In the genomic region with DNA sequence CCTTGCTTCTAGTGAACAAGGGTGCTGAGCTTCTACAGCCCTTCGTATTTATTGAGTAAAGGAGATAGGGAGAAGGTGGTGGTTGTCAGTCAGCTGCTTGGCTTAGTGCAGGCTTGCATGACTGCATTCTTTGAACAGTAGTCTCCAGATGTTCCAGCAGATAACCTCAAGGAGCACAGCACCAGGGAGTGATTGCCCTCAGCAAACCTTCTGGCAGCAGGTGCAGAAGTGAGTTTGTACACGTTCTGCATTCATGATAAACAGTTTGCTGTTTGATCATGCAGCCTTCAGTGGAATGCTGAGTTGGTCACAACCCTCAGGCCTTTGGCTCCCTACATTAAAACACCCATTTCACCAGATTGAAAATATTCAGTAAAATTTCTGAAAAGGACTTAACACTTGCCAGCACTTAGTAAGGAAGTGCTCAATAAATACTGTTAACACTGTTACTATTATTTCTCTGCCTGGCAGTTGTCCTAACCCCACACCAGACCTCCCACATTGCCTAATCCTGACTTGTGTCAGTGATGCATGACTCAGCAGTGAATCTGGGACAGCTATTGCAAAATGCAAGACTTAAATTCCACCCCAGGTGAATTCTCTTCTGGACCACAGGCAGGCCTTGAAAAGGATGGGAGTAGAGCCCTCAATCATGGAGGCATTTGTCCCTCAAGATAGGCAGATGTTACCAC, we compare ENCODE assay signal across 1 cellular context.
A peak's percentile ranks its signal among the peaks of the same experiment; 100 is the strongest.
TF ChIP-seq lines count a peak whose summit lies in the region.

No MANE protein-coding gene starts in this region.

TF ChIP-seq in HepG2, 621 proteins besides CTCF, POLR2A, EP300 and RAD21 (continued from another document):
- TF ChIP-seq, protein P1, sequence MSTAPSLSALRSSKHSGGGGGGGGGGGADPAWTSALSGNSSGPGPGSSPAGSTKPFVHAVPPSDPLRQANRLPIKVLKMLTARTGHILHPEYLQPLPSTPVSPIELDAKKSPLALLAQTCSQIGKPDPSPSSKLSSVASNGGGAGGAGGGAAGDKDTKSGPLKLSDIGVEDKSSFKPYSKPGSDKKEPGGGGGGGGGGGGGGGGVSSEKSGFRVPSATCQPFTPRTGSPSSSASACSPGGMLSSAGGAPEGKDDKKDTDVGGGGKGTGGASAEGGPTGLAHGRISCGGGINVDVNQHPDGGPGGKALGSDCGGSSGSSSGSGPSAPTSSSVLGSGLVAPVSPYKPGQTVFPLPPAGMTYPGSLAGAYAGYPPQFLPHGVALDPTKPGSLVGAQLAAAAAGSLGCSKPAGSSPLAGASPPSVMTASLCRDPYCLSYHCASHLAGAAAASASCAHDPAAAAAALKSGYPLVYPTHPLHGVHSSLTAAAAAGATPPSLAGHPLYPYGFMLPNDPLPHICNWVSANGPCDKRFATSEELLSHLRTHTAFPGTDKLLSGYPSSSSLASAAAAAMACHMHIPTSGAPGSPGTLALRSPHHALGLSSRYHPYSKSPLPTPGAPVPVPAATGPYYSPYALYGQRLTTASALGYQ (CRISPR knock-in tag; IDR thresholded peaks at IDR 0.05), result no peak
- TF ChIP-seq KDM1A (CRISPR knock-in tag; IDR thresholded peaks at IDR 0.05), result peak; percentile 97; the same call in 1 of the 2 replicates
- TF ChIP-seq ZSCAN21 (CRISPR knock-in tag; IDR thresholded peaks at IDR 0.05; ENCODE audit: borderline replicate concordance), result peak; percentile 83; the same call in 1 of the 2 replicates
- TF ChIP-seq, protein P2, sequence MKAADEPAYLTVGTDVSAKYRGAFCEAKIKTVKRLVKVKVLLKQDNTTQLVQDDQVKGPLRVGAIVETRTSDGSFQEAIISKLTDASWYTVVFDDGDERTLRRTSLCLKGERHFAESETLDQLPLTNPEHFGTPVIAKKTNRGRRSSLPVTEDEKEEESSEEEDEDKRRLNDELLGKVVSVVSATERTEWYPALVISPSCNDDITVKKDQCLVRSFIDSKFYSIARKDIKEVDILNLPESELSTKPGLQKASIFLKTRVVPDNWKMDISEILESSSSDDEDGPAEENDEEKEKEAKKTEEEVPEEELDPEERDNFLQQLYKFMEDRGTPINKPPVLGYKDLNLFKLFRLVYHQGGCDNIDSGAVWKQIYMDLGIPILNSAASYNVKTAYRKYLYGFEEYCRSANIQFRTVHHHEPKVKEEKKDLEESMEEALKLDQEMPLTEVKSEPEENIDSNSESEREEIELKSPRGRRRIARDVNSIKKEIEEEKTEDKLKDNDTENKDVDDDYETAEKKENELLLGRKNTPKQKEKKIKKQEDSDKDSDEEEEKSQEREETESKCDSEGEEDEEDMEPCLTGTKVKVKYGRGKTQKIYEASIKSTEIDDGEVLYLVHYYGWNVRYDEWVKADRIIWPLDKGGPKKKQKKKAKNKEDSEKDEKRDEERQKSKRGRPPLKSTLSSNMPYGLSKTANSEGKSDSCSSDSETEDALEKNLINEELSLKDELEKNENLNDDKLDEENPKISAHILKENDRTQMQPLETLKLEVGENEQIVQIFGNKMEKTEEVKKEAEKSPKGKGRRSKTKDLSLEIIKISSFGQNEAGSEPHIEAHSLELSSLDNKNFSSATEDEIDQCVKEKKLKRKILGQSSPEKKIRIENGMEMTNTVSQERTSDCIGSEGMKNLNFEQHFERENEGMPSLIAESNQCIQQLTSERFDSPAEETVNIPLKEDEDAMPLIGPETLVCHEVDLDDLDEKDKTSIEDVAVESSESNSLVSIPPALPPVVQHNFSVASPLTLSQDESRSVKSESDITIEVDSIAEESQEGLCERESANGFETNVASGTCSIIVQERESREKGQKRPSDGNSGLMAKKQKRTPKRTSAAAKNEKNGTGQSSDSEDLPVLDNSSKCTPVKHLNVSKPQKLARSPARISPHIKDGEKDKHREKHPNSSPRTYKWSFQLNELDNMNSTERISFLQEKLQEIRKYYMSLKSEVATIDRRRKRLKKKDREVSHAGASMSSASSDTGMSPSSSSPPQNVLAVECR (CRISPR knock-in tag; IDR thresholded peaks at IDR 0.05; ENCODE audit: borderline replicate concordance), result peak; percentile 39; the same call in 1 of the 2 replicates
- peak; percentile 85; the same call in 1 of the 2 replicates for TF ChIP-seq FOXK1 (CRISPR knock-in tag; IDR thresholded peaks at IDR 0.05; ENCODE audit: borderline replicate concordance, low read depth)
- TF ChIP-seq, protein P3, sequence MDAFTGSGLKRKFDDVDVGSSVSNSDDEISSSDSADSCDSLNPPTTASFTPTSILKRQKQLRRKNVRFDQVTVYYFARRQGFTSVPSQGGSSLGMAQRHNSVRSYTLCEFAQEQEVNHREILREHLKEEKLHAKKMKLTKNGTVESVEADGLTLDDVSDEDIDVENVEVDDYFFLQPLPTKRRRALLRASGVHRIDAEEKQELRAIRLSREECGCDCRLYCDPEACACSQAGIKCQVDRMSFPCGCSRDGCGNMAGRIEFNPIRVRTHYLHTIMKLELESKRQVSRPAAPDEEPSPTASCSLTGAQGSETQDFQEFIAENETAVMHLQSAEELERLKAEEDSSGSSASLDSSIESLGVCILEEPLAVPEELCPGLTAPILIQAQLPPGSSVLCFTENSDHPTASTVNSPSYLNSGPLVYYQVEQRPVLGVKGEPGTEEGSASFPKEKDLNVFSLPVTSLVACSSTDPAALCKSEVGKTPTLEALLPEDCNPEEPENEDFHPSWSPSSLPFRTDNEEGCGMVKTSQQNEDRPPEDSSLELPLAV (CRISPR knock-in tag; conservative IDR thresholded peaks at IDR 0.05; ENCODE audit: low read depth), result no peak
- TF ChIP-seq FOXA1 (IDR thresholded peaks at IDR 0.05), result no peak
- 0 out of 2 replicates have a peak, but pooled peaks have one; percentile 39 for TF ChIP-seq FOXA1 (CRISPR knock-in tag; IDR thresholded peaks at IDR 0.05)
- TF ChIP-seq TBX2 (CRISPR knock-in tag; IDR thresholded peaks at IDR 0.05; ENCODE audit: borderline replicate concordance), result peak; percentile 7; the same call in 1 of the 2 replicates
- TF ChIP-seq MBD4 (IDR thresholded peaks at IDR 0.05; ENCODE audit: borderline replicate concordance, low read length), result no peak
- 0 out of 2 replicates have a peak, but pooled peaks have one; percentile 48 for TF ChIP-seq FOXC1 (CRISPR knock-in tag; IDR thresholded peaks at IDR 0.05; ENCODE audit: borderline replicate concordance)
- TF ChIP-seq NR2C2 (CRISPR knock-in tag; IDR thresholded peaks at IDR 0.05; ENCODE audit: borderline replicate concordance), result no peak
- 0 out of 2 replicates have a peak, but pooled peaks have one; percentile 74 for TF ChIP-seq KLF6 (CRISPR knock-in tag; IDR thresholded peaks at IDR 0.05)
- TF ChIP-seq, protein P4, sequence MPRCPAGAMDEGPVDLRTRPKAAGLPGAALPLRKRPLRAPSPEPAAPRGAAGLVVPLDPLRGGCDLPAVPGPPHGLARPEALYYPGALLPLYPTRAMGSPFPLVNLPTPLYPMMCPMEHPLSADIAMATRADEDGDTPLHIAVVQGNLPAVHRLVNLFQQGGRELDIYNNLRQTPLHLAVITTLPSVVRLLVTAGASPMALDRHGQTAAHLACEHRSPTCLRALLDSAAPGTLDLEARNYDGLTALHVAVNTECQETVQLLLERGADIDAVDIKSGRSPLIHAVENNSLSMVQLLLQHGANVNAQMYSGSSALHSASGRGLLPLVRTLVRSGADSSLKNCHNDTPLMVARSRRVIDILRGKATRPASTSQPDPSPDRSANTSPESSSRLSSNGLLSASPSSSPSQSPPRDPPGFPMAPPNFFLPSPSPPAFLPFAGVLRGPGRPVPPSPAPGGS (CRISPR knock-in tag; IDR thresholded peaks at IDR 0.05), result no peak
- TF ChIP-seq, protein P5, sequence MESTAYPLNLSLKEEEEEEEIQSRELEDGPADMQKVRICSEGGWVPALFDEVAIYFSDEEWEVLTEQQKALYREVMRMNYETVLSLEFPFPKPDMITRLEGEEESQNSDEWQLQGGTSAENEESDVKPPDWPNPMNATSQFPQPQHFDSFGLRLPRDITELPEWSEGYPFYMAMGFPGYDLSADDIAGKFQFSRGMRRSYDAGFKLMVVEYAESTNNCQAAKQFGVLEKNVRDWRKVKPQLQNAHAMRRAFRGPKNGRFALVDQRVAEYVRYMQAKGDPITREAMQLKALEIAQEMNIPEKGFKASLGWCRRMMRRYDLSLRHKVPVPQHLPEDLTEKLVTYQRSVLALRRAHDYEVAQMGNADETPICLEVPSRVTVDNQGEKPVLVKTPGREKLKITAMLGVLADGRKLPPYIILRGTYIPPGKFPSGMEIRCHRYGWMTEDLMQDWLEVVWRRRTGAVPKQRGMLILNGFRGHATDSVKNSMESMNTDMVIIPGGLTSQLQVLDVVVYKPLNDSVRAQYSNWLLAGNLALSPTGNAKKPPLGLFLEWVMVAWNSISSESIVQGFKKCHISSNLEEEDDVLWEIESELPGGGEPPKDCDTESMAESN (CRISPR knock-in tag; conservative IDR thresholded peaks at IDR 0.05), result peak; percentile 67; the same call in 1 of the 2 replicates
- no peak for TF ChIP-seq ZNF138 (CRISPR knock-in tag; IDR thresholded peaks at IDR 0.05; ENCODE audit: low read depth)
- peak; percentile 56; the same call in 1 of the 2 replicates for TF ChIP-seq MIXL1 (CRISPR knock-in tag; IDR thresholded peaks at IDR 0.05)
- TF ChIP-seq ZMYM3 (CRISPR knock-in tag; IDR thresholded peaks at IDR 0.05), result peak; percentile 85
- peak; percentile 47; the same call in 1 of the 2 replicates for TF ChIP-seq NR2F6 (IDR thresholded peaks at IDR 0.05)
- TF ChIP-seq NR2F6 (CRISPR knock-in tag; IDR thresholded peaks at IDR 0.05), result peak; percentile 54; the same call in 1 of the 2 replicates
